ENCODE assay signal across 8 cellular contexts in genomic region chr2:27715318-27716165, GRCh38. TPM values are rescaled to one million over a fixed set of nuclear protein-coding genes. Genes with fewer than 3 reads are reported as not detected.
DNase-seq lines count a peak whose midpoint lies in the region; ATAC-seq and TF ChIP-seq lines count a peak whose summit lies in the region.

No MANE protein-coding gene starts in this region.

- DNase-seq in BE2C (peak; percentile 65), Kasumi-1 (lab: John Stamatoyannopoulos, UW) (peak; percentile 8 to 31), Right ventricle myocardium inferior (ENCODE audit: missing footprints) (no peak), ovary (peak; percentile 70 to 85 (median 79)), HT-29 (ENCODE audit: low spot score) (no peak)

- no peak for TF ChIP-seq EP300 in ovary (IDR thresholded peaks at IDR 0.05)

- peak; percentile 45 for TF ChIP-seq POLR2A in ovary (IDR thresholded peaks at IDR 0.05)

- H3K4me1 ChIP-seq in BE2C (peaks cover 17% of the 10 kb centered on the region), ovary (ENCODE audit: insufficient read depth) (peaks cover 6% of the 10 kb centered on the region)

- H3K9me3 ChIP-seq in BE2C = no peaks in the 10 kb centered on the region
- no peaks in the 10 kb centered on the region for H3K9me3 ChIP-seq in ovary

- H3K4me3 ChIP-seq in BE2C (ENCODE audit: low read depth, low read length) = peak overlapping the region; percentile 71
- peak overlapping the region; percentile 42 for H3K4me3 ChIP-seq in ovary

- peaks cover 3% of the 10 kb centered on the region for H3K27me3 Mint-ChIP-seq in activated naive CD4-positive, alpha-beta T cell treated with anti-CD3 and anti-CD28 coated beads, Interleukin-2, amount 50 U/mL, for 24 hours

- peak overlapping the region in 1 of 2 donors; percentile 11 for H3K27ac ChIP-seq in ovary

- H3K27me3 ChIP-seq in BE2C = no peaks in the 10 kb centered on the region
- no peaks in the 10 kb centered on the region for H3K27me3 ChIP-seq in ovary

- H3K4me1 Mint-ChIP-seq in activated naive CD4-positive, alpha-beta T cell treated with anti-CD3 and anti-CD28 coated beads, Interleukin-2, amount 50 U/mL, for 24 hours = peaks cover 30% of the 10 kb centered on the region

- no peaks in the 10 kb centered on the region for H3K9me3 Mint-ChIP-seq in activated naive CD4-positive, alpha-beta T cell treated with anti-CD3 and anti-CD28 coated beads, Interleukin-2, amount 50 U/mL, for 24 hours

- 1 to 3% (median 1%) methylated on average over 41 to 50 of the region's 50 CpGs for WGBS in ovary, 3 donors

- no peak overlapping the region for H3K27ac Mint-ChIP-seq in activated naive CD4-positive, alpha-beta T cell treated with anti-CD3 and anti-CD28 coated beads, Interleukin-2, amount 50 U/mL, for 24 hours

- peak; percentile 88 for ATAC-seq in Right ventricle myocardium inferior
- no peak for ATAC-seq in GM18873 (IDR thresholded peaks at IDR 0.05; ENCODE audit: low FRiP score, unreplicated experiment)
- ATAC-seq in HG03108 (IDR thresholded peaks at IDR 0.05; ENCODE audit: unreplicated experiment) = no peak

- no peaks in the 10 kb centered on the region for H3K36me3 Mint-ChIP-seq in activated naive CD4-positive, alpha-beta T cell treated with anti-CD3 and anti-CD28 coated beads, Interleukin-2, amount 50 U/mL, for 24 hours

- TF ChIP-seq CTCF in BE2C (IDR thresholded peaks at IDR 0.05; ENCODE audit: low read depth, low read length) (no peak), ovary (IDR thresholded peaks at IDR 0.05) (no peak)

- H3K4me3 Mint-ChIP-seq in activated naive CD4-positive, alpha-beta T cell treated with anti-CD3 and anti-CD28 coated beads, Interleukin-2, amount 50 U/mL, for 24 hours = peak overlapping the region; percentile 72

- no peaks in the 10 kb centered on the region for H3K36me3 ChIP-seq in BE2C
- no peaks in the 10 kb centered on the region for H3K36me3 ChIP-seq in ovary

- intact Hi-C loops in Right ventricle myocardium inferior (cut with DNase I) = loop anchor here (5.0 kb wide), 2 partner anchors 82 to 677 kb away; partner anchors contain the start of gene FOSL2
- intact Hi-C loops in ovary (cut with DNase I) = loop anchor here in 2 of 4 donors (2.0 to 10.0 kb wide), 3 partner anchors 169 to 677 kb away; partner anchors contain the start of genes BABAM2 (in 1 of the 2), FOSL2 (in 1 of the 2) and RBKS (in 1 of the 2)

RNA-seq across cellular contexts. Expression of gene SLC4A1AP, which starts 51.9 kb away (rescaled TPM):
- polyA plus RNA-seq in BE2C (2012; ENCODE audit: insufficient read depth, insufficient read length, low read depth) = 29.2 TPM
- 20.6 TPM for total RNA-seq in Right ventricle myocardium inferior
- total RNA-seq in ovary = 10 to 100 TPM; 15.0 to 19.2 (median 16.2) TPM
- polyA plus RNA-seq in ovary = 10 to 100 TPM; 14.6 to 22.0 TPM
- total RNA-seq in HT-29 (2014; rRNA removed; shearing (Covaris generic)) = 20.9 and 22.2 TPM in 2 replicates

RNA-seq across cellular contexts. Expression of gene SUPT7L, which starts 52.1 kb away (rescaled TPM):
- polyA plus RNA-seq in BE2C (2012; ENCODE audit: insufficient read depth, insufficient read length, low read depth) = 49.4 TPM
- total RNA-seq in Right ventricle myocardium inferior (26.3 TPM), ovary (10 to 100 TPM; 20.4 to 29.2 (median 24.5) TPM)
- polyA plus RNA-seq in ovary = 10 to 100 TPM; 22.1 to 37.7 TPM
- total RNA-seq in HT-29 (2014; rRNA removed; shearing (Covaris generic)) = 21.4 and 22.9 TPM in 2 replicates

RNA-seq across cellular contexts. Expression of gene MRPL33, which starts 56.0 kb away (rescaled TPM):
- 153 TPM for polyA plus RNA-seq in BE2C (2012; ENCODE audit: insufficient read depth, insufficient read length, low read depth)
- total RNA-seq in Right ventricle myocardium inferior = 360 TPM
- 100 to 1,000 TPM in 2 of 7 donors, 10 to 100 TPM in 5; 50.5 to 185 (median 62.4) TPM for total RNA-seq in ovary
- polyA plus RNA-seq in ovary = 100 to 1,000 TPM; 141 to 246 TPM
- total RNA-seq in HT-29 (2014; rRNA removed; shearing (Covaris generic)) = 64.9 and 72.1 TPM in 2 replicates

Comparison
In these comparisons a context has a peak if more than half of its experiments do, and no peak if none do; other contexts are left out.
1. DNase-seq: peak in BE2C (single experiment), Kasumi-1 (2 of 2) and ovary (5 of 5); none in Right ventricle myocardium inferior (single experiment) and HT-29 (single experiment).